1 cellular context compared by ENCODE assay signal in genomic region chr5:147835386-147835798, GRCh38.
TF ChIP-seq lines count a peak whose summit lies in the region.

No MANE protein-coding gene starts in this region.

TF ChIP-seq in A549, 52 proteins besides CTCF, POLR2A, EP300 and RAD21 (continued from another document):
- TF ChIP-seq FOSL2 (IDR thresholded peaks at IDR 0.05) (peak; percentile 97), FOSL2 (CRISPR knock-in tag; IDR thresholded peaks at IDR 0.05) (peak; percentile 98), HMGXB4 (CRISPR knock-in tag; IDR thresholded peaks at IDR 0.05; ENCODE audit: borderline replicate concordance) (no peak), EHMT2 (IDR thresholded peaks at IDR 0.05; ENCODE audit: low read depth) (no peak), RARB (CRISPR knock-in tag; IDR thresholded peaks at IDR 0.05) (peak; percentile 86), USF2 (IDR thresholded peaks at IDR 0.05) (no peak), ELK1 (IDR thresholded peaks at IDR 0.05; ENCODE audit: low read depth, low read length) (no peak), POLR2AphosphoS2 (conservative IDR thresholded peaks at IDR 0.05; ENCODE audit: low read length) (no peak), CHD2 (IDR thresholded peaks at IDR 0.05; ENCODE audit: low read length, partially characterized antibody) (no peak), JUNB (IDR thresholded peaks at IDR 0.05) (peak; percentile 99), HES2 (IDR thresholded peaks at IDR 0.05) (peak; percentile 94), MAX (IDR thresholded peaks at IDR 0.05) (peak; percentile 78), FOSB (CRISPR knock-in tag; IDR thresholded peaks at IDR 0.05) (no peak), HDAC2 (IDR thresholded peaks at IDR 0.05) (no peak), HOXA7 (CRISPR knock-in tag; IDR thresholded peaks at IDR 0.05) (no peak), ATOH8 (CRISPR knock-in tag; IDR thresholded peaks at IDR 0.05; ENCODE audit: low read depth) (no peak), CBX8 (IDR thresholded peaks at IDR 0.05) (no peak), RFX5 (IDR thresholded peaks at IDR 0.05) (no peak), PBX3 (IDR thresholded peaks at IDR 0.05) (peak; percentile 74; the same call in 1 of the 2 replicates), KDM5A (IDR thresholded peaks at IDR 0.05) (no peak), SMC3 (IDR thresholded peaks at IDR 0.05) (0 out of 3 replicates have a peak, but pooled peaks have one; percentile 19), GATA3 (IDR thresholded peaks at IDR 0.05; ENCODE audit: borderline replicate concordance) (peak; percentile 99), E2F6 (IDR thresholded peaks at IDR 0.05; ENCODE audit: borderline replicate concordance, low read depth) (no peak)
